Comparison of ENCODE assay signal across 1 cellular context in the genomic region with DNA sequence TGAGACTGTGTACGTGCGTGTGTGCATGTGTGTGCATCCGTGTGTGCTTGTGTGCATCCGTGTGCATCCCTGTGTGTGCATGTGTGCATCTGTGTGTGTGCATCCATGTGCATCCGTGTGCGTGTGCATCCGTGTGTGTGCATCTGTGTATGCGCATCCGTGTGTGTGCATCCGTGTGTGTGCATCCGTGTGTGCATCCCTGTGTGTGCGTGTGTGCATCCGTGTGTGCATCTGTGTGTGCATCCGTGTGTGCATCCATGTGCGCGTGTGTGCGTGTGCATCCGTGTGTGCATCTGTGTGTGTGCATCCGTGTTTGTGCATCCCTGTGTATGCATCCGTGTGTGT.
TF ChIP-seq lines count a peak whose summit lies in the region.

No MANE protein-coding gene starts in this region.

TF ChIP-seq in H1, 55 proteins besides CTCF, POLR2A, EP300 and RAD21:
- TF ChIP-seq SAP30 (IDR thresholded peaks at IDR 0.05; ENCODE audit: insufficient read depth, insufficient replicate concordance, low read length) = no peak
- TF ChIP-seq SIRT6 (IDR thresholded peaks at IDR 0.05; ENCODE audit: low read length) = no peak
- TF ChIP-seq CREB1 (IDR thresholded peaks at IDR 0.05) = no peak
- TF ChIP-seq TCF12 (IDR thresholded peaks at IDR 0.05; ENCODE audit: low read depth, low read length) = no peak
- no peak for TF ChIP-seq SUZ12 (IDR thresholded peaks at IDR 0.05; ENCODE audit: low read length)
- peak; percentile 19; the same call in 1 of the 2 replicates for TF ChIP-seq KDM1A (IDR thresholded peaks at IDR 0.05; ENCODE audit: borderline replicate concordance, low read length)
- TF ChIP-seq JUN (IDR thresholded peaks at IDR 0.05; ENCODE audit: low read depth, low read length) = no peak
